Comparison of ENCODE assay signal across 12 cellular contexts in the genomic region with DNA sequence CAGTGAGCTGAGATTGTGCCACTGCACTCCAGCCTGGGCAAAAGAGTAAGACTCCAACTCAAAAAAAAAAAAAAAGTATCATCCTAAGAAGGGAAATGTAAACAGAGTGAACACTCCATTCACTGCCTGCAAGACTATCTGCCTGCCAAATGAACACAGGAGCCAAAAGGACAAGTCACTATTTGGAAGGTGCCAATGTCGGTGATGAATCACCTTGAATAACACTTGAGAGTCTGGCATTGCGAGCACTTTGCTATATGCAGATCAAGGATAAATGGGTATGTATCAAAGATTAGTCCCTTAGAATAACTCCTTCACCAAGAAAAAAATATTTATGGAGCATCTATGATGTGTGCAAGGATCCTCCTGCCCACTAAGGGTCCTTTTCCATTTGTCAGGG. TPM values are rescaled to one million over a fixed set of nuclear protein-coding genes. Genes with fewer than 3 reads are reported as not detected.
A peak's percentile ranks its signal among the peaks of the same experiment; 100 is the strongest.
DNase-seq lines count a peak whose midpoint lies in the region; ATAC-seq, FAIRE-seq and TF ChIP-seq lines count a peak whose summit lies in the region.
"Had no signal": no experiment of that assay in that cellular context is flagged by ENCODE, and none has a peak within 500 bp of the region (broad histone marks: within the 10 kb centered on the region; RNA-seq: fewer than 3 reads in every experiment).

No MANE protein-coding gene starts in this region.

- peaks cover 33% of the 10 kb centered on the region for H3K36me3 Mint-ChIP-seq in activated CD4-positive, alpha-beta memory T cell treated with anti-CD3 and anti-CD28 coated beads, Interleukin-2, amount 10 ng/mL, durations not matched to agents 7 days and 5 days (ENCODE audit: low read depth)

- H2AFZ ChIP-seq in IMR-90 (replicated peaks; ENCODE audit: low read length, poor library complexity), result no peak overlapping the region

- H3K4me2 ChIP-seq in IMR-90 (ENCODE audit: low read depth, low read length), result no peak overlapping the region

- no peak overlapping the region for H2AK9ac ChIP-seq in IMR-90 (replicated peaks; ENCODE audit: low read depth, low read length, poor library complexity)

- no TSS peak for BruUV-seq in IMR-90 (replicated peaks; lab: Mats Ljungman, UMichigan)

- no peak overlapping the region for H4K8ac ChIP-seq in IMR-90 (ENCODE audit: low read depth in 2 of 2, low read length in 2 of 2)

- peaks cover 19% of the 10 kb centered on the region for H3K9me1 ChIP-seq in IMR-90 (ENCODE audit: insufficient read depth, low read length)

- in situ Hi-C loops in IMR-90 (cut with MboI; ENCODE audit: low sequenced_read_pairs), result no loop called here

- intact Hi-C loops in IMR-90 (cut with micrococcal nuclease), result no loop called here

- H3K4me1 ChIP-seq in IMR-90 (ENCODE audit: control insufficient read depth, insufficient read depth, low read length), result peaks cover 16% of the 10 kb centered on the region
- peaks cover 6 to 31% of the 10 kb centered on the region in 2 donors for H3K4me1 ChIP-seq in lung (ENCODE audit: control insufficient read depth in 2 of 2, insufficient read depth in 2 of 2, low read length in 2 of 2)

- H3K18ac ChIP-seq in IMR-90 (ENCODE audit: low read depth, low read length), result no peak overlapping the region

- POLR2A ChIA-PET in IMR-90 (lab: Charles Lee; ENCODE audit: unreplicated experiment), result no interaction called here
- POLR2A ChIA-PET in activated CD4-positive, alpha-beta memory T cell treated with anti-CD3 and anti-CD28 coated beads, Interleukin-2, amount 10 ng/mL, durations not matched to agents 7 days and 5 days (lab: Charles Lee), result no interaction called here

- no peak for TF ChIP-seq POLR2A in IMR-90 (IDR thresholded peaks at IDR 0.05; ENCODE audit: low read depth, low read length)

- H3K9ac ChIP-seq in IMR-90 (ENCODE audit: low read depth, low read length), result no peak overlapping the region

- WGBS in IMR-90 (ENCODE audit: extremely low coverage in 2 of 2, insufficient read length in 1 of 2), 2 experiments, result no CpG with 5 or more reads among the region's 2 CpGs
- 57 to 75% methylated on average over 2 of the region's 2 CpGs for WGBS in lung, 2 donors

- H3K27ac ChIP-seq in IMR-90 (ENCODE audit: insufficient read depth, low read length), result no peak overlapping the region
- H3K27ac ChIP-seq in lung (ENCODE audit: low read depth in 1 of 2, low read length in 1 of 2), result peak overlapping the region in 1 of 2 donors; percentile 61

- TF ChIP-seq CTCF in IMR-90 (conservative IDR thresholded peaks at IDR 0.05; ENCODE audit: low read depth, low read length) (no peak), lung (IDR thresholded peaks at IDR 0.05; ENCODE audit: control extremely low read depth, extremely low read depth) (no peak)

- H2BK120ac ChIP-seq in IMR-90 (ENCODE audit: low read depth, low read length), result no peak overlapping the region

- no peak overlapping the region for H2BK15ac ChIP-seq in IMR-90 (ENCODE audit: low read depth, low read length)

- no peak for TF ChIP-seq RAD21 in IMR-90 (IDR thresholded peaks at IDR 0.05; ENCODE audit: low read length)

- no peak overlapping the region for H2BK20ac ChIP-seq in IMR-90 (ENCODE audit: low read depth, low read length)

- no peak overlapping the region for H4K91ac ChIP-seq in IMR-90 (ENCODE audit: insufficient read depth, low read depth, low read length)

- DNase-seq in AG08396 (ENCODE audit: low spot score) (peak; percentile 58), IMR-90 (peak; percentile 85), cerebellum (ENCODE audit: low spot score) (peak; percentile 22), lung (ENCODE audit: low spot score) (peak; percentile 57), NCI-H345 (lab: John Stamatoyannopoulos, UW) (no peak), urothelium cell line (ENCODE audit: low spot score) (no peak)
- no peak for DNase-seq in activated CD4-positive, alpha-beta memory T cell treated with anti-CD3 and anti-CD28 coated beads, Interleukin-2, amount 10 ng/mL, durations not matched to agents 7 days and 5 days
- no peak for DNase-seq in activated effector memory CD4-positive, alpha-beta T cell treated with anti-CD3 and anti-CD28 coated beads, Interleukin-2, amount 50 U/mL, for 16 hours
- DNase-seq: activated effector memory CD4-positive, alpha-beta T cell treated with Interleukin-2 at 50 U/mL for 16 hours; NCI-H510A treated with DMSO at 0.1 percent for 48 hours; testis had no signal

- H3K27ac Mint-ChIP-seq in activated CD4-positive, alpha-beta memory T cell treated with anti-CD3 and anti-CD28 coated beads, Interleukin-2, amount 10 ng/mL, durations not matched to agents 7 days and 5 days, result no peak overlapping the region

- H3K36me3 ChIP-seq in IMR-90 (ENCODE audit: control insufficient read depth, insufficient read depth, low read length) (peaks cover 22% of the 10 kb centered on the region), lung (ENCODE audit: control insufficient read depth in 2 of 2, insufficient read depth in 2 of 2, low read length in 2 of 2) (peaks cover 10 to 16% of the 10 kb centered on the region in 2 donors)

- H3K4me1 Mint-ChIP-seq in activated CD4-positive, alpha-beta memory T cell treated with anti-CD3 and anti-CD28 coated beads, Interleukin-2, amount 10 ng/mL, durations not matched to agents 7 days and 5 days, result peaks cover 52% of the 10 kb centered on the region

- ATAC-seq in IMR-90 (ENCODE audit: low read depth) (peak; percentile 33), lung (ENCODE audit: insufficient read depth, low FRiP score) (no peak)

- no peak overlapping the region for H3K56ac ChIP-seq in IMR-90 (ENCODE audit: extremely low read depth, insufficient read depth, low read length)

- H3K4me3 ChIP-seq in IMR-90 (ENCODE audit: insufficient read depth, low read depth, low read length) (no peak overlapping the region), lung (no peak overlapping the region)
- H3K4me3 ChIP-seq: testis had no signal

- H3K79me1 ChIP-seq in IMR-90 (ENCODE audit: low read depth in 1 of 2, low read length in 2 of 2), result peaks cover 8 to 72% of the 10 kb centered on the region in 2 experiments

- H3K23ac ChIP-seq in IMR-90 (ENCODE audit: low read depth, low read length), result no peak overlapping the region

- H3K27me3 ChIP-seq in IMR-90 (ENCODE audit: control insufficient read depth, insufficient read depth, low read length) (no peaks in the 10 kb centered on the region), lung (ENCODE audit: control insufficient read depth, insufficient read depth) (no peaks in the 10 kb centered on the region)
- H3K27me3 ChIP-seq: testis had no signal

- H2AK5ac ChIP-seq in IMR-90 (ENCODE audit: low read depth, low read length), result no peak overlapping the region

- no peak overlapping the region for H4K5ac ChIP-seq in IMR-90 (ENCODE audit: low read depth, low read length)

- no peaks in the 10 kb centered on the region for H3K27me3 Mint-ChIP-seq in activated CD4-positive, alpha-beta memory T cell treated with anti-CD3 and anti-CD28 coated beads, Interleukin-2, amount 10 ng/mL, durations not matched to agents 7 days and 5 days

- no peak overlapping the region for H3K4me3 Mint-ChIP-seq in activated CD4-positive, alpha-beta memory T cell treated with anti-CD3 and anti-CD28 coated beads, Interleukin-2, amount 10 ng/mL, durations not matched to agents 7 days and 5 days

- no peaks in the 10 kb centered on the region for H3K9me3 Mint-ChIP-seq in activated CD4-positive, alpha-beta memory T cell treated with anti-CD3 and anti-CD28 coated beads, Interleukin-2, amount 10 ng/mL, durations not matched to agents 7 days and 5 days

- H2BK5ac ChIP-seq in IMR-90 (ENCODE audit: low read depth, low read length, poor library complexity, severe bottlenecking), result no peak overlapping the region

- CTCF ChIA-PET in IMR-90 (lab: Yijun Ruan, JAX), result no interaction called here
- CTCF ChIA-PET in activated CD4-positive, alpha-beta memory T cell treated with anti-CD3 and anti-CD28 coated beads, Interleukin-2, amount 10 ng/mL, durations not matched to agents 7 days and 5 days (lab: Charles Lee), result no interaction called here

- dilution Hi-C loops in IMR-90 (cut with HindIII; ENCODE audit: low sequenced_read_pairs, unreplicated experiment), result no loop called here

- no peaks in the 10 kb centered on the region for H3K9me3 ChIP-seq in IMR-90 (ENCODE audit: control insufficient read depth, insufficient read depth, low read length)
- no peaks in the 10 kb centered on the region for H3K9me3 ChIP-seq in lung (ENCODE audit: control insufficient read depth in 2 of 2, insufficient read depth in 1 of 2, low read length in 1 of 2)
- H3K9me3 ChIP-seq: testis had no signal

- no peak overlapping the region for H3K4ac ChIP-seq in IMR-90 (ENCODE audit: low read depth, low read length)

- H4K20me1 ChIP-seq in IMR-90 (ENCODE audit: insufficient read depth, low read length), result peaks cover 99% of the 10 kb centered on the region

- H3K14ac ChIP-seq in IMR-90 (replicated peaks; ENCODE audit: low read depth, low read length), result no peak overlapping the region

- no peak for FAIRE-seq in urothelium cell line (lab: Jason Lieb, UNC)
- FAIRE-seq: TTC549 had no signal

TF ChIP-seq in IMR-90, 13 proteins besides CTCF, POLR2A, EP300 and RAD21 (continues in another document):
- TF ChIP-seq BHLHE40 (IDR thresholded peaks at IDR 0.05; ENCODE audit: low read depth, low read length), result 0 out of 2 replicates have a peak, but pooled peaks have one; percentile 13

RNA-seq across cellular contexts. Expression of a gene that starts 6.6 kb away (rescaled TPM):
- total RNA-seq in IMR-90 (2012; rRNA removed) (77.8 and 87.8 TPM in 2 replicates), cerebellum (117 TPM), lung (100 to 1,000 TPM; 110 to 128 TPM)
- polyA plus RNA-seq in IMR-90 (2012; rRNA removed) (102 and 121 TPM in 2 replicates), lung (100 to 1,000 TPM in 1 of 2 donors, 10 to 100 TPM in 1; 90.8 to 116 TPM)
- polyA plus RNA-seq in IMR-90 (2012; cell fraction: cytosol; rRNA removed), result 49.4 and 55.4 TPM in 2 replicates
- polyA plus RNA-seq in IMR-90 (2012; cell fraction: nucleus; rRNA removed; ENCODE audit: low replicate concordance), result 472 and 498 TPM in 2 replicates
- 100 to 1,000 TPM in 1 of 2 experiments, 10 to 100 TPM in 1; 98.6 to 101 TPM for total RNA-seq in activated CD4-positive, alpha-beta memory T cell treated with anti-CD3 and anti-CD28 coated beads, Interleukin-2, amount 10 ng/mL, durations not matched to agents 7 days and 5 days

RNA-seq across cellular contexts. Expression of a gene that starts 47.9 kb away (rescaled TPM):
- 55.3 and 65.4 TPM in 2 replicates for total RNA-seq in IMR-90 (2012; rRNA removed)
- 114 and 128 TPM in 2 replicates for polyA plus RNA-seq in IMR-90 (2012; rRNA removed)
- polyA plus RNA-seq in IMR-90 (2012; cell fraction: cytosol; rRNA removed), result 51.9 and 111 TPM in 2 replicates
- polyA plus RNA-seq in IMR-90 (2012; cell fraction: nucleus; rRNA removed; ENCODE audit: low replicate concordance), result 73.9 and 136 TPM in 2 replicates
- total RNA-seq in cerebellum, result 70.7 TPM
- 10 to 100 TPM; 50.1 to 52.7 TPM for total RNA-seq in lung
- polyA plus RNA-seq in lung, result 10 to 100 TPM; 12.1 to 22.9 TPM
- total RNA-seq in activated CD4-positive, alpha-beta memory T cell treated with anti-CD3 and anti-CD28 coated beads, Interleukin-2, amount 10 ng/mL, durations not matched to agents 7 days and 5 days, result 10 to 100 TPM; 25.3 to 29.1 TPM

RNA-seq across cellular contexts. Expression of a gene that starts 48.2 kb away (rescaled TPM):
- total RNA-seq in IMR-90 (2012; rRNA removed), result 58.0 and 58.1 TPM in 2 replicates
- 48.0 and 48.7 TPM in 2 replicates for polyA plus RNA-seq in IMR-90 (2012; rRNA removed)
- 26.7 and 39.2 TPM in 2 replicates for polyA plus RNA-seq in IMR-90 (2012; cell fraction: cytosol; rRNA removed)
- 25.3 and 25.6 TPM in 2 replicates for polyA plus RNA-seq in IMR-90 (2012; cell fraction: nucleus; rRNA removed; ENCODE audit: low replicate concordance)
- total RNA-seq in cerebellum, result 19.9 TPM
- total RNA-seq in lung, result 10 to 100 TPM; 13.9 to 33.3 TPM
- polyA plus RNA-seq in lung, result 10 to 100 TPM; 38.1 to 59.1 TPM
- 10 to 100 TPM; 21.1 to 23.0 TPM for total RNA-seq in activated CD4-positive, alpha-beta memory T cell treated with anti-CD3 and anti-CD28 coated beads, Interleukin-2, amount 10 ng/mL, durations not matched to agents 7 days and 5 days

Comparison
In these comparisons a context has a peak if more than half of its experiments do, and no peak if none do; other contexts are left out.
1. DNase-seq: peak in AG08396 (single experiment), IMR-90 (single experiment), cerebellum (single experiment) and lung (single experiment); none in activated CD4-positive, alpha-beta memory T cell treated with anti-CD3 and anti-CD28 coated beads, Interleukin-2, amount 10 ng/mL, durations not matched to agents 7 days and 5 days (single experiment), NCI-H345 (single experiment), urothelium cell line (single experiment) and activated effector memory CD4-positive, alpha-beta T cell treated with anti-CD3 and anti-CD28 coated beads, Interleukin-2, amount 50 U/mL, for 16 hours (single experiment).